Comparison of ENCODE assay signal across 11 cellular contexts in the genomic region with DNA sequence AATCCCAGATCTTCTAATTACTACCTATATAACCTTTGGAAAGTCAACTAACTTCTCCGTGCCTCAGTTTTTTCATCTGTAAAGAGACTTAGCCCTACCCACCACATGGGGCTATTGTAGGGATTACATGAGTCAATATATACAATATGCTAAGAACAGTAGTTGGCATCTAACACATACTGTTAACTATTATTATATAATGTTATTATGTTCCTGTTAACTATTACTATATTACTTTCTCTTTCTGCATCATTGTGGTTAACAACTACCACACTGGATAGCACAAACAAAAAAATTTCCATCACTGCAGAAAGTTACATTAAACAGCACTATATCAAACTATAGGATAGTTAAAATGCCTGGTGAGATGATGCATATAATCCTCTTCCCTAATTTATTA. TPM values are rescaled to one million over a fixed set of nuclear protein-coding genes. Genes with fewer than 3 reads are reported as not detected.
DNase-seq lines count a peak whose midpoint lies in the region; ATAC-seq and TF ChIP-seq lines count a peak whose summit lies in the region.
"Had no signal": no experiment of that assay in that cellular context is flagged by ENCODE, and none has a peak within 500 bp of the region (broad histone marks: within the 10 kb centered on the region; RNA-seq: fewer than 3 reads in every experiment).

No MANE protein-coding gene starts in this region.

- H3K27me3 Mint-ChIP-seq in chondrocyte (ENCODE audit: low read depth), result no peaks in the 10 kb centered on the region
- H3K27me3 Mint-ChIP-seq: stimulated activated naive CD8-positive, alpha-beta T cell treated with anti-CD3 and anti-CD28 coated beads, Interleukin-15, Interleukin-2, amounts not matched to agents 100 ng/mL and 50 ng/mL, for 24 hours had no signal

- H3K4me3 Mint-ChIP-seq in chondrocyte (ENCODE audit: unreplicated experiment), result peak overlapping the region; percentile 19
- H3K4me3 Mint-ChIP-seq in stimulated activated effector memory CD8-positive, alpha-beta T cell treated with anti-CD3 and anti-CD28 coated beads, Interleukin-12 subunit alpha, Interleukin-12 subunit beta, amount 100 ng/mL, for 72 hours, result no peak overlapping the region
- H3K4me3 Mint-ChIP-seq: mesothelial cell of epicardium had no signal

- no peak for DNase-seq in chondrocyte (ENCODE audit: low spot score)
- no peak for DNase-seq in stimulated activated effector memory CD8-positive, alpha-beta T cell treated with anti-CD3 and anti-CD28 coated beads, Interleukin-12 subunit alpha, Interleukin-12 subunit beta, amount 100 ng/mL, for 72 hours (ENCODE audit: low spot score in 2 of 2)
- DNase-seq in substantia nigra (lab: John Stamatoyannopoulos, UW), result no peak
- no peak for DNase-seq in islet precursor cell
- DNase-seq in NCI-H226, result no peak
- DNase-seq: DMS53, NCI-H510A had no signal

- no peaks in the 10 kb centered on the region for H3K36me3 Mint-ChIP-seq in chondrocyte (ENCODE audit: low read depth)
- no peaks in the 10 kb centered on the region for H3K36me3 Mint-ChIP-seq in stimulated activated effector memory CD8-positive, alpha-beta T cell treated with anti-CD3 and anti-CD28 coated beads, Interleukin-12 subunit alpha, Interleukin-12 subunit beta, amount 100 ng/mL, for 72 hours
- H3K36me3 Mint-ChIP-seq: mesothelial cell of epicardium had no signal

- no peaks in the 10 kb centered on the region for H3K9me3 Mint-ChIP-seq in chondrocyte (ENCODE audit: low read depth)
- H3K9me3 Mint-ChIP-seq in stimulated activated effector memory CD8-positive, alpha-beta T cell treated with anti-CD3 and anti-CD28 coated beads, Interleukin-12 subunit alpha, Interleukin-12 subunit beta, amount 100 ng/mL, for 72 hours, result no peaks in the 10 kb centered on the region
- H3K9me3 Mint-ChIP-seq: mesothelial cell of epicardium; stimulated activated naive CD8-positive, alpha-beta T cell treated with anti-CD3 and anti-CD28 coated beads, Interleukin-15, Interleukin-2, amounts not matched to agents 100 ng/mL and 50 ng/mL, for 24 hours had no signal

- no peak for TF ChIP-seq CTCF in chondrocyte (IDR thresholded peaks at IDR 0.05)

- no peak overlapping the region for H3K27ac ChIP-seq in substantia nigra (ENCODE audit: low read depth, low read length, poor library complexity, severe bottlenecking)

- peak overlapping the region; percentile 92 for H3K27ac Mint-ChIP-seq in chondrocyte (ENCODE audit: unreplicated experiment)
- no peak overlapping the region for H3K27ac Mint-ChIP-seq in stimulated activated effector memory CD8-positive, alpha-beta T cell treated with anti-CD3 and anti-CD28 coated beads, Interleukin-12 subunit alpha, Interleukin-12 subunit beta, amount 100 ng/mL, for 72 hours
- H3K27ac Mint-ChIP-seq: mesothelial cell of epicardium; stimulated activated naive CD8-positive, alpha-beta T cell treated with anti-CD3 and anti-CD28 coated beads, Interleukin-15, Interleukin-2, amounts not matched to agents 100 ng/mL and 50 ng/mL, for 24 hours had no signal

- ATAC-seq in GM19452 (IDR thresholded peaks at IDR 0.05; ENCODE audit: unreplicated experiment) (peak; percentile 64), HG03354 (IDR thresholded peaks at IDR 0.05; ENCODE audit: poor library complexity, severe bottlenecking, unreplicated experiment) (peak; percentile 83)
- ATAC-seq in stimulated activated effector memory CD8-positive, alpha-beta T cell treated with anti-CD3 and anti-CD28 coated beads, Interleukin-12 subunit alpha, Interleukin-12 subunit beta, amount 100 ng/mL, for 72 hours, result peak; percentile 72

- H3K4me1 Mint-ChIP-seq in chondrocyte (ENCODE audit: low read depth), result peaks cover 45% of the 10 kb centered on the region
- H3K4me1 Mint-ChIP-seq in stimulated activated effector memory CD8-positive, alpha-beta T cell treated with anti-CD3 and anti-CD28 coated beads, Interleukin-12 subunit alpha, Interleukin-12 subunit beta, amount 100 ng/mL, for 72 hours, result peaks cover 46% of the 10 kb centered on the region

RNA-seq across cellular contexts. Expression of a gene that starts 23.7 kb away (rescaled TPM):
- 39.8 to 46.0 TPM (median 40.9 TPM) in 3 replicates for total RNA-seq in chondrocyte
